Comparison of ENCODE assay signal across 1 cellular context in the genomic region with DNA sequence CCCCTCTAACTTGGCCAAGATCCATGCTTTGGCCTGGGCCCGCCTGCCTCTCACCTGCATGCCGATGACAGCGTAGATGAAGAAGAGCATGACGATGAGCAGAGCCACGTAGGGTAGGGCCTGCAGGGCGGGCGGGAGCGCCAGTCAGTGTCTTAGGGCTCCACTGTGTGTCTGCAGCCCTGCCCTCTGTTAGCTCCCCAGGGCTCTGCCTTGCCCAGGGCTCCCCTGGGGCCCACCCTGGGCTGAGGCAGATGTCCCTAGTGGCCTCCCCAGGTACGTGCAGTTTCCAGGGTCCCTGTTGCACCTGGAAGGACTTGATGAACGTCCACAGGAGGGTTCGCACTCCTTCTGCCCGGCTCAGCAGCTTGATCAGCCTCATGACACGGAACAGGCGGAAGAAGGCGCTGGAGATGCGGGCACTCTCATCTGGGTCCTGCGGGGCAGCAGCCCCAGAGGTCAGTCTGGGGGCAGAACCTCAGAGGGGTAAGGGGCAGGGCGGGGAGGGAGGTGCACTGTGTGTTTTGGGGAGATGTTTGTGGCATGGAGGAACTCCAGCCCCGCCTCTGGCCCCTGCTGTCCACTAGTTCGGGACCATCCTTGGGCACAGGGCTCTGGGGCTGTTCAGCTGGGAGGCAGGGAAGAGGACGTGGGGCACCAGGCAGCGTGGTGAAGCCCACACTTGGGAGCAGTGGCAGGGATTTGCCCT.
TF ChIP-seq lines count a peak whose summit lies in the region.

No MANE protein-coding gene starts in this region.

TF ChIP-seq in HCT116, 20 proteins besides CTCF, POLR2A, EP300 and RAD21 (continued from another document):
- no peak for TF ChIP-seq ZBTB33 (IDR thresholded peaks at IDR 0.05; ENCODE audit: extremely low read depth, insufficient replicate concordance, low read length)
- TF ChIP-seq EZH2phosphoT487 (IDR thresholded peaks at IDR 0.05; ENCODE audit: borderline replicate concordance), result no peak
- no peak for TF ChIP-seq JUND (IDR thresholded peaks at IDR 0.05)
- no peak for TF ChIP-seq EGR1 (IDR thresholded peaks at IDR 0.05; ENCODE audit: low read depth)
- TF ChIP-seq SIN3A (IDR thresholded peaks at IDR 0.05; ENCODE audit: low read depth), result no peak
TF ChIP-seq in HCT116: peak in this region for 0.
